ENCODE assay signal across 18 cellular contexts in genomic region chr5:152237531-152237930, GRCh38.
"Had no signal": no experiment of that assay in that cellular context is flagged by ENCODE, and none has a peak within 500 bp of the region (broad histone marks: within the 10 kb centered on the region; RNA-seq: fewer than 3 reads in every experiment).

No MANE protein-coding gene starts in this region.

- DNase-seq: effector CD4-positive, alpha-beta T cell; endodermal cell; heart left ventricle; hippocampal formation; kidney glomerular epithelial cell; mesendoderm; naive thymus-derived CD8-positive, alpha-beta T cell; posterior cingulate gyrus; spleen; stimulated activated CD4-positive, alpha-beta T cell treated with anti-CD3 and anti-CD28 coated beads, Interleukin-15, amount 100 ng/mL, for 24 hours; stimulated activated CD4-positive, alpha-beta T cell treated with anti-CD3 and anti-CD28 coated beads, Interleukin-1b, Interleukin-23, amount 100 ng/mL, for 48 hours; stimulated activated CD4-positive, alpha-beta T cell treated with anti-CD3 and anti-CD28 coated beads, Interleukin-4, amount 100 ng/mL, for 24 hours; stimulated activated naive CD8-positive, alpha-beta T cell treated with anti-CD3 and anti-CD28 coated beads, Interleukin-15, amount 100 ng/mL, for 72 hours; testis; upper lobe of right lung had no signal

- ATAC-seq: esophagus mucosa; heart left ventricle; naive thymus-derived CD8-positive, alpha-beta T cell; sciatic nerve; stimulated activated memory B cell treated with anti-CD40 and anti-IgM and Interleukin-4, amounts not matched to agents 10 μg/mL and 1 μg/mL and 100 μg/mL, for 72 hours; stimulated activated naive CD8-positive, alpha-beta T cell treated with anti-CD3 and anti-CD28 coated beads, Interleukin-15, amount 100 ng/mL, for 72 hours; upper lobe of right lung had no signal
